In the genomic region with DNA sequence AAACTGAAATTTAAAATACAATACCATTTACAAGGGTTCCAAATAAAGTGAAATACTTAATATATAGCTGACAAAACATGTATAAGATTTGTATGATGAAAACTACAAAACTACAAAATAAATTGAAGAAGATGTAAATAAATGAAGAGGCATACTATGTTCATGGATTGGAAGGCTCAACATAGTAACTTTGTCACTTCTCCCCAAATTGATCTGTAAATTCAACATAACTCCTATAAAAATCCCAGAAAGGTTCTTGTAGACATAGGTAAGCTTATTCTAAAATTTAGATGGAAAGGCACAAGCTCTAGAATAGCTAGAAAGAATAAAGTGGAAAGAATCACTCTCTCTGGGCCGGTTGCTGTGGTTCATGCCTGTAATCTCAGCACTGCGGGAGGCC, we compare ENCODE assay signal across 35 cellular contexts. TPM values are rescaled to one million over a fixed set of nuclear protein-coding genes. Genes with fewer than 3 reads are reported as not detected.
"Had no signal": no experiment of that assay in that cellular context is flagged by ENCODE, and none has a peak within 500 bp of the region (broad histone marks: within the 10 kb centered on the region; RNA-seq: fewer than 3 reads in every experiment).

No MANE protein-coding gene starts in this region.

- H3K27me3 ChIP-seq: MG63 had no signal

- DNase-seq: Karpas-422, Kasumi-1, MG63, MV-4-11, NCI-H1048, NCI-H1092, NCI-H1092 treated with DMSO at 0.1 percent for 48 hours, NCI-H1105, NCI-H1105 treated with DMSO at 0.1 percent for 48 hours, NCI-H1417, NCI-H1417 treated with DMSO at 0.1 percent for 48 hours, NCI-H1436, NCI-H1436 treated with DMSO at 0.1 percent for 48 hours, NCI-H146, NCI-H1694, NCI-H1694 treated with DMSO at 0.1 percent for 48 hours, NCI-H187, NCI-H187 treated with DMSO at 0.1 percent for 48 hours, NCI-H1930, NCI-H2029, NCI-H2029 treated with DMSO at 0.1 percent for 48 hours, NCI-H2081, NCI-H2081 treated with DMSO at 0.1 percent for 48 hours, NCI-H2107, NCI-H2171, NCI-H2171 treated with DMSO at 0.1 percent for 48 hours, NCI-H2227 treated with DMSO at 0.1 percent for 48 hours, NCI-H226, NCI-H345, NCI-H446, NCI-H446 treated with DMSO at 0.1 percent for 48 hours, NCI-H510A, NCI-H510A treated with DMSO at 0.1 percent for 48 hours had no signal

- H3K27ac ChIP-seq: KMS-11 had no signal

- H3K9me3 ChIP-seq: MG63 had no signal

- H3K4me2 ChIP-seq: KMS-11 had no signal

- H3K4me3 ChIP-seq: MG63 had no signal

- H3K9ac ChIP-seq: KMS-11 had no signal

RNA-seq across cellular contexts. Expression of a gene that starts 47.3 kb away (rescaled TPM):
- total RNA-seq: M059J had no signal
